In genomic region chr18:26546875-26547301, GRCh38 we compare ENCODE assay signal across 9 cellular contexts. TPM values are rescaled to one million over a fixed set of nuclear protein-coding genes. Genes with fewer than 3 reads are reported as not detected.
DNase-seq lines count a peak whose midpoint lies in the region; ATAC-seq, FAIRE-seq and TF ChIP-seq lines count a peak whose summit lies in the region.
"Had no signal": no experiment of that assay in that cellular context is flagged by ENCODE, and none has a peak within 500 bp of the region (broad histone marks: within the 10 kb centered on the region; RNA-seq: fewer than 3 reads in every experiment).

No MANE protein-coding gene starts in this region.

- H3K27me3 Mint-ChIP-seq in H9 (ENCODE audit: low read depth): peaks cover 62% of the 10 kb centered on the region
- peaks cover 30% of the 10 kb centered on the region for H3K27me3 Mint-ChIP-seq in activated naive CD8-positive, alpha-beta T cell treated with anti-CD3 and anti-CD28 coated beads for 36 hours
- H3K27me3 Mint-ChIP-seq in progenitor cell of endocrine pancreas: peaks cover 28% of the 10 kb centered on the region

- DNase-seq in H9 (no peak), left ventricle myocardium superior (peak; percentile 28), progenitor cell of endocrine pancreas (ENCODE audit: low spot score, unreplicated experiment) (no peak), H54 (ENCODE audit: insufficient read length, low spot score) (no peak), NCI-H2107 treated with DMSO at 0.1 percent for 48 hours (lab: John Stamatoyannopoulos, UW; ENCODE audit: unreplicated experiment) (no peak)
- DNase-seq in activated naive CD8-positive, alpha-beta T cell treated with anti-CD3 and anti-CD28 coated beads for 36 hours: no peak

- ATAC-seq in left ventricle myocardium superior (no peak), GM18498 (IDR thresholded peaks at IDR 0.05; ENCODE audit: unreplicated experiment) (no peak), GM19452 (IDR thresholded peaks at IDR 0.05; ENCODE audit: unreplicated experiment) (no peak)

- no peak for TF ChIP-seq POLR2A in H54 (IDR thresholded peaks at IDR 0.05; ENCODE audit: low read depth, low read length)

- H4K5ac ChIP-seq in H9 (ENCODE audit: insufficient read length, low read depth, low read length): no peak overlapping the region

- peaks cover 27% of the 10 kb centered on the region for H3K23me2 ChIP-seq in H9 (ENCODE audit: insufficient read length, low read depth, low read length, poor library complexity, severe bottlenecking)

- H2BK20ac ChIP-seq in H9 (ENCODE audit: low read depth, low read length, poor library complexity, severe bottlenecking): no peak overlapping the region

- H3K14ac ChIP-seq in H9 (ENCODE audit: insufficient read depth, low read length): no peak overlapping the region; the same call in 1 of the 2 replicates

- no CpG with 5 or more reads among the region's 35 CpGs for WGBS in H9 (ENCODE audit: extremely low coverage, insufficient read length, low lambda C conversion rate)

- H3K9ac ChIP-seq in H9 (ENCODE audit: extremely low read depth, insufficient read length, low read length): no peak overlapping the region

- no peak overlapping the region for H3K27ac ChIP-seq in H9 (ENCODE audit: insufficient read length, low read depth, low read length)

- intact Hi-C loops in left ventricle myocardium superior (cut with micrococcal nuclease): loop anchor here (10.0 kb wide), 1 partner anchor 72 kb away; no protein-coding TSS in a partner anchor

- no peaks in the 10 kb centered on the region for H3K79me2 ChIP-seq in H9 (ENCODE audit: insufficient read depth, low read length)

- no peak overlapping the region for H2BK12ac ChIP-seq in H9 (ENCODE audit: insufficient read length, low read depth, low read length)

- no peaks in the 10 kb centered on the region for H3K9me3 ChIP-seq in H9 (ENCODE audit: control insufficient read depth, low read depth, low read length)

- H3K27ac Mint-ChIP-seq in H9 (no peak overlapping the region), progenitor cell of endocrine pancreas (no peak overlapping the region)
- H3K27ac Mint-ChIP-seq in activated naive CD8-positive, alpha-beta T cell treated with anti-CD3 and anti-CD28 coated beads for 36 hours: no peak overlapping the region

- TF ChIP-seq CTCF in H9 (conservative IDR thresholded peaks at IDR 0.05): no peak
- TF ChIP-seq CTCF in progenitor cell of endocrine pancreas (IDR thresholded peaks at IDR 0.05; ENCODE audit: unreplicated experiment): no peak

- no peak overlapping the region for H4K91ac ChIP-seq in H9 (ENCODE audit: insufficient read length, low read depth, low read length)

- no peak overlapping the region for H3K18ac ChIP-seq in H9 (ENCODE audit: insufficient read length, low read depth, low read length)

- no peak overlapping the region for H3K4ac ChIP-seq in H9 (ENCODE audit: low read depth, low read length)

- H4K8ac ChIP-seq in H9 (replicated peaks; ENCODE audit: insufficient read length, low read depth, low read length): no peak overlapping the region

- H2BK15ac ChIP-seq in H9 (ENCODE audit: low read depth, low read length): no peak overlapping the region

- no peak overlapping the region for H3K56ac ChIP-seq in H9 (ENCODE audit: insufficient read length, low read depth, low read length)

- peaks cover 0 to 3% (median 0%) of the 10 kb centered on the region in 3 experiments; a peak in 1 of 7 replicates for H3K36me3 Mint-ChIP-seq in H9 (ENCODE audit: insufficient read depth in 1 of 3, low read depth in 3 of 3)
- peaks cover 13% of the 10 kb centered on the region for H3K36me3 Mint-ChIP-seq in activated naive CD8-positive, alpha-beta T cell treated with anti-CD3 and anti-CD28 coated beads for 36 hours
- H3K36me3 Mint-ChIP-seq in progenitor cell of endocrine pancreas (ENCODE audit: insufficient read depth): peaks cover 3% of the 10 kb centered on the region

- H3K9me3 Mint-ChIP-seq in H9 (no peaks in the 10 kb centered on the region), progenitor cell of endocrine pancreas (ENCODE audit: low read depth) (no peaks in the 10 kb centered on the region)
- peaks cover 1% of the 10 kb centered on the region for H3K9me3 Mint-ChIP-seq in activated naive CD8-positive, alpha-beta T cell treated with anti-CD3 and anti-CD28 coated beads for 36 hours

- no peaks in the 10 kb centered on the region for H3K79me1 ChIP-seq in H9 (ENCODE audit: insufficient read depth, low read depth, low read length, poor library complexity, severe bottlenecking)

- no peak overlapping the region for H3K23ac ChIP-seq in H9 (ENCODE audit: insufficient read length, low read depth, low read length)

- H3K4me2 ChIP-seq in H9 (ENCODE audit: insufficient read depth, insufficient read length, low read length): peak overlapping the region; percentile 83

- H2AFZ ChIP-seq in H9 (ENCODE audit: low read length): no peak overlapping the region

- peaks cover 36 to 45% of the 10 kb centered on the region in 2 experiments for H3K4me1 Mint-ChIP-seq in H9
- peaks cover 34% of the 10 kb centered on the region for H3K4me1 Mint-ChIP-seq in activated naive CD8-positive, alpha-beta T cell treated with anti-CD3 and anti-CD28 coated beads for 36 hours
- H3K4me1 Mint-ChIP-seq in progenitor cell of endocrine pancreas (ENCODE audit: low read depth): peaks cover 48% of the 10 kb centered on the region

- no peak for FAIRE-seq in H54 (lab: Jason Lieb, UNC)
- FAIRE-seq: GM12892 had no signal

- H4K20me1 ChIP-seq in H9 (ENCODE audit: control insufficient read depth, insufficient read depth, insufficient read length): peaks cover 2% of the 10 kb centered on the region

- H3K4me1 ChIP-seq in H9 (ENCODE audit: insufficient read depth, low read length): 0 out of 2 replicates have a peak, but pooled peaks cover 2% of the 10 kb centered on the region

- H3T11ph ChIP-seq in H9 (ENCODE audit: low read length): no peak overlapping the region

- H2BK120ac ChIP-seq in H9 (ENCODE audit: low read depth, low read length, poor library complexity, severe bottlenecking): no peak overlapping the region

- H2BK5ac ChIP-seq in H9 (ENCODE audit: insufficient read length, low read length): no peak overlapping the region

- no peak overlapping the region for H2AK5ac ChIP-seq in H9 (ENCODE audit: insufficient read length, low read length)

- peaks cover 37% of the 10 kb centered on the region for H3K27me3 ChIP-seq in H9 (ENCODE audit: insufficient read depth, low read length)

- H3K4me3 Mint-ChIP-seq in H9: peak overlapping the region; percentile 74 to 88
- H3K4me3 Mint-ChIP-seq in activated naive CD8-positive, alpha-beta T cell treated with anti-CD3 and anti-CD28 coated beads for 36 hours: peak overlapping the region; percentile 48
- H3K4me3 Mint-ChIP-seq in progenitor cell of endocrine pancreas (ENCODE audit: low read depth): peak overlapping the region; percentile 83

RNA-seq across cellular contexts. Expression of gene KCTD1, which starts 1.5 kb away (rescaled TPM):
- total RNA-seq in H9 (2021) (10.4 and 10.8 TPM in 2 replicates), left ventricle myocardium superior (17.2 TPM), progenitor cell of endocrine pancreas (29.5 and 34.0 TPM in 2 replicates)
- 1 to 10 TPM; 3.4 to 4.2 TPM for total RNA-seq in activated naive CD8-positive, alpha-beta T cell treated with anti-CD3 and anti-CD28 coated beads for 36 hours
